In genomic region chr16:797686-798085, GRCh38 we compare ENCODE assay signal across 10 cellular contexts. TPM values are rescaled to one million over a fixed set of nuclear protein-coding genes. Genes with fewer than 3 reads are reported as not detected.
"Had no signal": no experiment of that assay in that cellular context is flagged by ENCODE, and none has a peak within 500 bp of the region (broad histone marks: within the 10 kb centered on the region; RNA-seq: fewer than 3 reads in every experiment).

No MANE protein-coding gene starts in this region.

- H3K4me3 ChIP-seq: K562 had no signal

- H3K9me3 Mint-ChIP-seq: IgD-negative memory B cell had no signal

- H3K27ac ChIP-seq: HL-60, KMS-11 had no signal

- H3K36me3 Mint-ChIP-seq: IgD-negative memory B cell had no signal

- H3K4me1 Mint-ChIP-seq: IgD-negative memory B cell had no signal

- H3K9ac ChIP-seq: KMS-11 had no signal

- H3K27ac Mint-ChIP-seq: IgD-negative memory B cell had no signal

- H3K4me2 ChIP-seq: KMS-11 had no signal

- DNase-seq: IMR-90, KBM-7, KG1 had no signal

RNA-seq across cellular contexts. Expression of gene GNG13, which starts 2.8 kb away (rescaled TPM):
- total RNA-seq: HepG2, HT-29, HT1080, IMR-90, K562 had no signal

RNA-seq across cellular contexts. Expression of gene MSLN, which starts 37.2 kb away (rescaled TPM):
- total RNA-seq: HT1080, IMR-90, K562 had no signal
